In the genomic region with DNA sequence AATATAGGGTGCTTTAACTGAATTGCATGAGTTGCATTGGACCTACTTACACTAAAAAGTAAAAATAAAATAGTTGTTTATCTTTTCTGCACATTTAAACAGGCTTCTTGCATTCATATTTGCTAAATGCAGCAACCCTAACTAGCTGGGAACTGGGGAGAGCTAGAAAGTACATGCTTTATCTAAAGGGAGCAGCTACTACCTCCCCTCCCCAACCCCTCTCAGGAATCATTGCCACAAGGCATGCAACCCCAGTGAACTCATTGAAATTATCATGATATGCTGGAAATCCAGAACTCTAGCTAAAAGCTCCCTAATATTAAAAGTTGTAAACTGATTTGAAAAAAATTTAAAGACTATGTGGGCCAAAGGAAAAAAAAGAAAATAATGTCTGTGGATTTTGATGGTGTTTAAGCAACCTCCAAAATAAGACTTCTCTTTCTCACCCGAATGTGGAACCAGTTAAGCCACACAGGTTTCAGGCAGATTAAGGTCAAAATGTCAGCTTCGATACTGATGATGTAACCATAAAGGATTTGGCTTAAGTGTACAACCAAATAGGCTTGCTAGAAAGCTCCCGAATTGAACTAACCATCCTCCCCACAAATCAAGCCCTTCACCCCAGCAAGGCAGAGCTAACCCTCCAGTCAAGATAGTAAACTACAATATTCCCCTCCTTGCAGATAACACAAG, we compare ENCODE assay signal across 15 cellular contexts.
"Had no signal": no experiment of that assay in that cellular context is flagged by ENCODE, and none has a peak within 500 bp of the region (broad histone marks: within the 10 kb centered on the region; RNA-seq: fewer than 3 reads in every experiment).

No MANE protein-coding gene starts in this region.

- H3K9me3 ChIP-seq: sigmoid colon, transverse colon had no signal

- H3K27me3 ChIP-seq: sigmoid colon, transverse colon had no signal

- H3K4me3 ChIP-seq: coronary artery, sigmoid colon, transverse colon had no signal

- DNase-seq: activated CD4-positive, alpha-beta T cell treated with anti-CD3 and anti-CD28 coated beads for 4 hours; activated CD8-positive, alpha-beta memory T cell treated with anti-CD3 and anti-CD28 coated beads, Interleukin-2, amount 50 U/mL, for 48 hours; activated CD8-positive, alpha-beta T cell treated with anti-CD3 and anti-CD28 coated beads, Interleukin-2, amount 10 ng/mL, durations not matched to agents 7 days and 5 days; activated naive CD4-positive, alpha-beta T cell treated with Interleukin-2 at 50 U/mL for 16 hours; effector memory CD4-positive, alpha-beta T cell; mesendoderm; nephron progenitor cell; sigmoid colon; stimulated activated CD4-positive, alpha-beta T cell treated with anti-CD3 and anti-CD28 coated beads, Interleukin-2, amount 100 ng/mL, for 24 hours; stimulated activated naive B cell treated with anti-CD40 and anti-IgM and Interleukin-4, amounts not matched to agents 10 μg/mL and 1 μg/mL and 100 μg/mL, for 72 hours; substantia nigra; transverse colon had no signal

- ATAC-seq: activated CD8-positive, alpha-beta T cell treated with anti-CD3 and anti-CD28 coated beads, Interleukin-2, amount 10 ng/mL, durations not matched to agents 7 days and 5 days; stimulated activated naive B cell treated with anti-CD40 and anti-IgM and Interleukin-4, amounts not matched to agents 10 μg/mL and 1 μg/mL and 100 μg/mL, for 72 hours had no signal

- H3K27ac ChIP-seq: coronary artery, epithelial cell of prostate, sigmoid colon, transverse colon, VCaP had no signal

- H3K36me3 ChIP-seq: sigmoid colon, transverse colon had no signal
